Comparison of ENCODE assay signal across 8 cellular contexts in genomic region chr12:44015333-44015941, GRCh38.
DNase-seq lines count a peak whose midpoint lies in the region; ATAC-seq and TF ChIP-seq lines count a peak whose summit lies in the region.

No MANE protein-coding gene starts in this region.

- no peak overlapping the region for H3K27ac ChIP-seq in CD4-positive, alpha-beta T cell (ENCODE audit: low read depth, low read length)
- H3K27ac ChIP-seq in iPS DF 6.9 (ENCODE audit: low read length) (no peak overlapping the region), thyroid gland (no peak overlapping the region)

- peak; percentile 69 for TF ChIP-seq CTCF in CD4-positive, alpha-beta T cell (IDR thresholded peaks at IDR 0.05)
- peak in 4 of 6 experiments; percentile 26 to 66 (median 58) for TF ChIP-seq CTCF in thyroid gland (IDR thresholded peaks at IDR 0.05)

- no peak overlapping the region for H3K4me3 Mint-ChIP-seq in CD4-positive, alpha-beta T cell

- H3K4me1 Mint-ChIP-seq in CD4-positive, alpha-beta T cell (ENCODE audit: low read depth): peaks cover 4% of the 10 kb centered on the region

- ATAC-seq in CD4-positive, alpha-beta T cell (ENCODE audit: poor library complexity): peak; percentile 49
- ATAC-seq in GM18858 (IDR thresholded peaks at IDR 0.05; ENCODE audit: unreplicated experiment) (peak; percentile 82), HG03097 (IDR thresholded peaks at IDR 0.05; ENCODE audit: low FRiP score, unreplicated experiment) (peak; percentile 69)

- CTCF ChIA-PET in CD4-positive, alpha-beta T cell (lab: Charles Lee): interaction anchor here (0.6 to 1.8 kb wide), 4 partner anchors 10 to 1810 kb away, joined by 3 to 14 read pairs (median 4); no protein-coding TSS in a partner anchor

- TF ChIP-seq POLR2A in thyroid gland (IDR thresholded peaks at IDR 0.05): no peak

- H3K9me3 Mint-ChIP-seq in CD4-positive, alpha-beta T cell: no peaks in the 10 kb centered on the region

- intact Hi-C loops in CD4-positive, alpha-beta T cell (cut with DNase I, micrococcal nuclease): loop anchor here (1.0 to 10.0 kb wide), 6 partner anchors 759 to 933 kb away; no protein-coding TSS in a partner anchor
- intact Hi-C loops in thyroid gland (cut with DNase I): loop anchor here (10.0 kb wide), 1 partner anchor 909 kb away; no protein-coding TSS in a partner anchor

- POLR2A ChIA-PET in CD4-positive, alpha-beta T cell (lab: Charles Lee): interaction anchor here (1.1 to 1.3 kb wide), 2 partner anchors 860 to 916 kb away, joined by 3 to 4 read pairs; no protein-coding TSS in a partner anchor

- H3K9me3 ChIP-seq in CD4-positive, alpha-beta T cell (ENCODE audit: control insufficient read depth, low read length): no peaks in the 10 kb centered on the region
- H3K9me3 ChIP-seq in iPS DF 6.9 (ENCODE audit: control insufficient read depth, insufficient read depth, low read length): no peaks in the 10 kb centered on the region
- H3K9me3 ChIP-seq in thyroid gland: no peaks in the 10 kb centered on the region

- no CpG with 5 or more reads among the region's 3 CpGs for WGBS in iPS DF 6.9 (ENCODE audit: insufficient coverage, insufficient read length)
- WGBS in thyroid gland, 2 donors: 0 to 2% methylated on average over 3 of the region's 3 CpGs

- no peak overlapping the region for H3K27ac Mint-ChIP-seq in CD4-positive, alpha-beta T cell

- no peak for DNase-seq in CD4-positive, alpha-beta T cell
- DNase-seq in NCI-H2107 treated with DMSO at 0.1 percent for 48 hours (lab: John Stamatoyannopoulos, UW; ENCODE audit: unreplicated experiment) (peak; percentile 59), amniotic stem cell (lab: John Stamatoyannopoulos, UW) (peak; percentile 38), iPS DF 6.9 (ENCODE audit: low read depth, low spot score) (peak; percentile 16), thyroid gland (no peak), T-helper 9 cell (no peak)

- no peaks in the 10 kb centered on the region for H3K36me3 Mint-ChIP-seq in CD4-positive, alpha-beta T cell (ENCODE audit: low read depth)

- H3K4me3 ChIP-seq in iPS DF 6.9 (ENCODE audit: low read length) (no peak overlapping the region), thyroid gland (replicated peaks in 1 of 3) (no peak overlapping the region)

- H3K36me3 ChIP-seq in iPS DF 6.9 (ENCODE audit: control insufficient read depth, insufficient read depth, low read length) (no peaks in the 10 kb centered on the region), thyroid gland (no peaks in the 10 kb centered on the region)

- H3K27me3 Mint-ChIP-seq in CD4-positive, alpha-beta T cell: no peaks in the 10 kb centered on the region

- no peaks in the 10 kb centered on the region for H3K27me3 ChIP-seq in CD4-positive, alpha-beta T cell (ENCODE audit: control insufficient read depth, insufficient read depth, low read length)
- no peaks in the 10 kb centered on the region for H3K27me3 ChIP-seq in iPS DF 6.9 (ENCODE audit: control insufficient read depth, insufficient read depth, low read length)
- no peaks in the 10 kb centered on the region for H3K27me3 ChIP-seq in thyroid gland

- H3K4me1 ChIP-seq in iPS DF 6.9 (ENCODE audit: control insufficient read depth, insufficient read depth, low read length): no peaks in the 10 kb centered on the region
- no peaks in the 10 kb centered on the region for H3K4me1 ChIP-seq in thyroid gland

Comparison
In these comparisons a context has a peak if more than half of its experiments do, and no peak if none do; other contexts are left out.
1. DNase-seq: peak in NCI-H2107 treated with DMSO at 0.1 percent for 48 hours (single experiment), amniotic stem cell (single experiment) and iPS DF 6.9 (single experiment); none in CD4-positive, alpha-beta T cell (0 of 10), thyroid gland (0 of 2) and T-helper 9 cell (single experiment).
2. Peak in every context shown above with its lines, with median percentiles within 50 percentile points of each other: ATAC-seq.